ENCODE assay signal across 8 cellular contexts in the genomic region with DNA sequence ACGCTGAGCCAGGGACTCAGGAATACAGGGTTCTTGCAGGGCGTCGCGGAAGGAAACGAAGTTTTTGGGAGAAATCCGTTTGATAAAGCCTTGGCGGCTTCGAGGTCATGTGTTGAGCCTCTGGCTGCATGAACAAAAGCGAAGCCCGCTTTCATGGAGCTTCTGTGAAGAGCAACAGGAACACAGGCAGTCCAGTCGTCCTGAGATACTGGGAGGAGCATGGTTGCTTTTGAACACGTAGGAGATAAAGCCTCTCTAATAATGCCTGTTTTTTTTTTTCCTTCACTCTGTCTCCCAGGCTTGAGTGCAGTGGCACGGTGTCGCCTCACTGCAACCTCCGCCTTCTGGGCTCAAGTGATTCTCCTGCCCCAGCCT. TPM values are rescaled to one million over a fixed set of nuclear protein-coding genes. Genes with fewer than 3 reads are reported as not detected.
DNase-seq lines count a peak whose midpoint lies in the region; ATAC-seq and TF ChIP-seq lines count a peak whose summit lies in the region.

No MANE protein-coding gene starts in this region.

- intact Hi-C loops in heart right ventricle (cut with DNase I) = loop anchor here in 1 of 10 donors (2.0 kb wide), 1 partner anchor 74 kb away; a partner anchor contains a TSS

- ATAC-seq in WTC11 (no peak), heart right ventricle (peak in 7 of 8 donors; percentile 2 to 68 (median 45))

- H3K4me3 ChIP-seq in BE2C (ENCODE audit: low read depth, low read length) (peak overlapping the region; percentile 76), heart right ventricle (peak overlapping the region; percentile 53 to 98 (median 90)), skeletal muscle cell (ENCODE audit: low read depth, low read length) (peak overlapping the region; percentile 69)

- peak overlapping the region; percentile 79 for H3K27ac Mint-ChIP-seq in HFFc6
- no peak overlapping the region for H3K27ac Mint-ChIP-seq in WTC11

- H3K27me3 Mint-ChIP-seq in HFFc6 (ENCODE audit: insufficient read depth) (peaks cover 3% of the 10 kb centered on the region), WTC11 (ENCODE audit: low read depth) (peaks cover 46% of the 10 kb centered on the region)

- TF ChIP-seq CTCF in BE2C (IDR thresholded peaks at IDR 0.05; ENCODE audit: low read depth, low read length) (no peak), HFFc6 (IDR thresholded peaks at IDR 0.05) (no peak), WTC11 (IDR thresholded peaks at IDR 0.05) (no peak), heart right ventricle (IDR thresholded peaks at IDR 0.05) (no peak)

- H3K36me3 ChIP-seq in BE2C (peaks cover 6% of the 10 kb centered on the region), heart right ventricle (peaks cover 12 to 33% (median 21%) of the 10 kb centered on the region in 9 donors)

- H3K9me3 Mint-ChIP-seq in HFFc6 (peaks cover 37% of the 10 kb centered on the region), WTC11 (peaks cover 30% of the 10 kb centered on the region)

- H3K4me1 ChIP-seq in BE2C (no peaks in the 10 kb centered on the region), heart right ventricle (peaks cover 0 to 18% (median 9%) of the 10 kb centered on the region in 9 donors)

- H3K9me3 ChIP-seq in BE2C (peaks cover 3% of the 10 kb centered on the region), heart right ventricle (peaks cover 0 to 36% (median 18%) of the 10 kb centered on the region in 11 donors)

- H3K4me3 Mint-ChIP-seq in HFFc6 = peak overlapping the region; percentile 92
- peak overlapping the region; percentile 91 for H3K4me3 Mint-ChIP-seq in WTC11

- H3K27ac ChIP-seq in heart right ventricle = peak overlapping the region; percentile 72 to 96 (median 90)

- 18 to 21% methylated on average over 15 of the region's 15 CpGs for WGBS in heart right ventricle, 2 donors

- H3K27me3 ChIP-seq in BE2C (no peaks in the 10 kb centered on the region), heart right ventricle (peaks cover 0 to 7% (median 0%) of the 10 kb centered on the region in 7 donors)

- CTCF ChIA-PET in WTC11 (lab: Charles Lee) = interaction anchor here (0.6 to 1.9 kb wide), 5 partner anchors 22 to 624 kb away, joined by 3 to 6 read pairs (median 4); no protein-coding TSS in a partner anchor

- H3K36me3 Mint-ChIP-seq in HFFc6 (ENCODE audit: low read depth) (peaks cover 36% of the 10 kb centered on the region), WTC11 (peaks cover 34% of the 10 kb centered on the region)

- DNase-seq in BE2C = no peak
- DNase-seq in HFFc6 = peak; percentile 5
- DNase-seq in WTC11 (ENCODE audit: low spot score) = no peak
- no peak for DNase-seq in heart right ventricle
- no peak for DNase-seq in skeletal muscle cell (ENCODE audit: low read depth)
- no peak for DNase-seq in D341Med (ENCODE audit: low spot score)
- no peak for DNase-seq in 8988T
- no peak for DNase-seq in NCI-H510A (lab: John Stamatoyannopoulos, UW)

- H3K4me1 Mint-ChIP-seq in HFFc6 (ENCODE audit: low read depth) (peaks cover 28% of the 10 kb centered on the region), WTC11 (peaks cover 28% of the 10 kb centered on the region)

- POLR2A ChIA-PET in WTC11 (lab: Charles Lee) = no interaction called here

TF ChIP-seq in WTC11, 78 proteins besides CTCF, POLR2A, EP300 and RAD21:
- TF ChIP-seq, protein P1, sequence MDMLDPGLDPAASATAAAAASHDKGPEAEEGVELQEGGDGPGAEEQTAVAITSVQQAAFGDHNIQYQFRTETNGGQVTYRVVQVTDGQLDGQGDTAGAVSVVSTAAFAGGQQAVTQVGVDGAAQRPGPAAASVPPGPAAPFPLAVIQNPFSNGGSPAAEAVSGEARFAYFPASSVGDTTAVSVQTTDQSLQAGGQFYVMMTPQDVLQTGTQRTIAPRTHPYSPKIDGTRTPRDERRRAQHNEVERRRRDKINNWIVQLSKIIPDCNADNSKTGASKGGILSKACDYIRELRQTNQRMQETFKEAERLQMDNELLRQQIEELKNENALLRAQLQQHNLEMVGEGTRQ (CRISPR knock-in tag; IDR thresholded peaks at IDR 0.05) = no peak
- TF ChIP-seq, protein P2, sequence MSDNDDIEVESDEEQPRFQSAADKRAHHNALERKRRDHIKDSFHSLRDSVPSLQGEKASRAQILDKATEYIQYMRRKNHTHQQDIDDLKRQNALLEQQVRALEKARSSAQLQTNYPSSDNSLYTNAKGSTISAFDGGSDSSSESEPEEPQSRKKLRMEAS (CRISPR knock-in tag; IDR thresholded peaks at IDR 0.05) = peak; percentile 61; the same call in 1 of the 2 replicates
- TF ChIP-seq, protein P3, sequence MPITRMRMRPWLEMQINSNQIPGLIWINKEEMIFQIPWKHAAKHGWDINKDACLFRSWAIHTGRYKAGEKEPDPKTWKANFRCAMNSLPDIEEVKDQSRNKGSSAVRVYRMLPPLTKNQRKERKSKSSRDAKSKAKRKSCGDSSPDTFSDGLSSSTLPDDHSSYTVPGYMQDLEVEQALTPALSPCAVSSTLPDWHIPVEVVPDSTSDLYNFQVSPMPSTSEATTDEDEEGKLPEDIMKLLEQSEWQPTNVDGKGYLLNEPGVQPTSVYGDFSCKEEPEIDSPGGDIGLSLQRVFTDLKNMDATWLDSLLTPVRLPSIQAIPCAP (CRISPR knock-in tag; IDR thresholded peaks at IDR 0.05) = no peak
- no peak for TF ChIP-seq HMGA2 (CRISPR knock-in tag; IDR thresholded peaks at IDR 0.05)
- TF ChIP-seq, protein P4, sequence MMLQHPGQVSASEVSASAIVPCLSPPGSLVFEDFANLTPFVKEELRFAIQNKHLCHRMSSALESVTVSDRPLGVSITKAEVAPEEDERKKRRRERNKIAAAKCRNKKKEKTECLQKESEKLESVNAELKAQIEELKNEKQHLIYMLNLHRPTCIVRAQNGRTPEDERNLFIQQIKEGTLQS (CRISPR knock-in tag; conservative IDR thresholded peaks at IDR 0.05) = no peak
- TF ChIP-seq ETV6 (CRISPR knock-in tag; IDR thresholded peaks at IDR 0.05) = no peak
- TF ChIP-seq, protein P5, sequence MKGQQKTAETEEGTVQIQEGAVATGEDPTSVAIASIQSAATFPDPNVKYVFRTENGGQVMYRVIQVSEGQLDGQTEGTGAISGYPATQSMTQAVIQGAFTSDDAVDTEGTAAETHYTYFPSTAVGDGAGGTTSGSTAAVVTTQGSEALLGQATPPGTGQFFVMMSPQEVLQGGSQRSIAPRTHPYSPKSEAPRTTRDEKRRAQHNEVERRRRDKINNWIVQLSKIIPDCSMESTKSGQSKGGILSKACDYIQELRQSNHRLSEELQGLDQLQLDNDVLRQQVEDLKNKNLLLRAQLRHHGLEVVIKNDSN (CRISPR knock-in tag; IDR thresholded peaks at IDR 0.05) = 0 out of 2 replicates have a peak, but pooled peaks have one; percentile 35

RNA-seq across cellular contexts. Expression of a gene that starts 0.5 kb away (rescaled TPM):
- polyA plus RNA-seq in BE2C (2012; ENCODE audit: insufficient read depth, insufficient read length, low read depth) = 39.7 TPM
- 10 to 100 TPM; 12.7 to 23.6 (median 15.3) TPM for total RNA-seq in HFFc6 (2021; fragmentation: NEBNext Ultra II Directional; extraction: Animal tissue kit (Norgen Biotek cat#: 25700))
- 23.9 to 25.7 TPM (median 25.4 TPM) in 3 replicates for total RNA-seq in WTC11 (2021)
- 10 to 100 TPM; 34.4 to 52.3 (median 41.6) TPM for total RNA-seq in heart right ventricle
- polyA plus RNA-seq in heart right ventricle = 10 to 100 TPM; 44.9 to 73.8 TPM

RNA-seq across cellular contexts. Expression of a gene that starts 42.9 kb away (rescaled TPM):
- polyA plus RNA-seq in BE2C (2012; ENCODE audit: insufficient read depth, insufficient read length, low read depth) = 2.7 TPM
- 1 to 10 TPM; 2.3 to 3.0 (median 2.7) TPM for total RNA-seq in HFFc6 (2021; fragmentation: NEBNext Ultra II Directional; extraction: Animal tissue kit (Norgen Biotek cat#: 25700))
- 8.9 to 9.9 TPM (median 9.6 TPM) in 3 replicates for total RNA-seq in WTC11 (2021)
- total RNA-seq in heart right ventricle = 1 to 10 TPM in 8 of 10 donors, under 1 TPM in 2; 0.81 to 2.3 (median 1.5) TPM
- polyA plus RNA-seq in heart right ventricle = 1 to 10 TPM in 1 of 2 donors, under 1 TPM in 1; 0.94 to 2.3 TPM
